ENCODE assay signal across 12 cellular contexts in genomic region chr20:43916875-43917371, GRCh38. TPM values are rescaled to one million over a fixed set of nuclear protein-coding genes. Genes with fewer than 3 reads are reported as not detected.
DNase-seq lines count a peak whose midpoint lies in the region; ATAC-seq and TF ChIP-seq lines count a peak whose summit lies in the region.
"Had no signal": no experiment of that assay in that cellular context is flagged by ENCODE, and none has a peak within 500 bp of the region (broad histone marks: within the 10 kb centered on the region; RNA-seq: fewer than 3 reads in every experiment).

No MANE protein-coding gene starts in this region.

- ATAC-seq in HG03439 (IDR thresholded peaks at IDR 0.05; ENCODE audit: unreplicated experiment), result no peak
- no peak for ATAC-seq in heart right ventricle
- ATAC-seq: sciatic nerve had no signal

- peaks cover 36% of the 10 kb centered on the region for H3K4me1 Mint-ChIP-seq in activated CD4-positive, alpha-beta memory T cell treated with anti-CD3 and anti-CD28 coated beads for 36 hours (ENCODE audit: low read depth)

- intact Hi-C loops in activated CD4-positive, alpha-beta memory T cell treated with anti-CD3 and anti-CD28 coated beads for 36 hours (cut with micrococcal nuclease), result loop anchor here (10.0 kb wide), 1 partner anchor 158 kb away; no protein-coding TSS in a partner anchor
- intact Hi-C loops in heart right ventricle (cut with DNase I), result no loop called here

- DNase-seq in AG10803 (ENCODE audit: low read depth), result no peak
- no peak for DNase-seq in activated CD4-positive, alpha-beta memory T cell treated with anti-CD3 and anti-CD28 coated beads for 36 hours
- no peak for DNase-seq in kidney epithelial cell (ENCODE audit: low read depth)
- no peak for DNase-seq in NCI-H2171 (lab: John Stamatoyannopoulos, UW)
- DNase-seq in KBM-7, result no peak
- no peak for DNase-seq in heart right ventricle
- DNase-seq: anterior cingulate cortex, MG63, substantia nigra had no signal

- in situ Hi-C loops in KBM-7 (cut with MboI; ENCODE audit: low pct_unique_long_range_greater_than_20kb, low sequenced_read_pairs), result no loop called here

- peak; percentile 24 for TF ChIP-seq POLR2A in GM19193 (IDR thresholded peaks at IDR 0.05; ENCODE audit: extremely low read depth, insufficient read depth, insufficient read length)

- CTCF ChIA-PET in activated CD4-positive, alpha-beta memory T cell treated with anti-CD3 and anti-CD28 coated beads for 36 hours (lab: Charles Lee), result no interaction called here

- H3K4me3 ChIP-seq in AG10803 (ENCODE audit: low read length) (peak overlapping the region; percentile 73), kidney epithelial cell (ENCODE audit: low read depth, low read length) (peak overlapping the region; percentile 16), heart right ventricle (peak overlapping the region in 2 of 10 donors; percentile 48 to 49)
- H3K4me3 ChIP-seq: MG63 had no signal

- no peak for TF ChIP-seq CTCF in AG10803 (conservative IDR thresholded peaks at IDR 0.05; ENCODE audit: low read length)
- TF ChIP-seq CTCF in kidney epithelial cell (IDR thresholded peaks at IDR 0.05; ENCODE audit: insufficient read depth, low read length, poor library complexity, severe bottlenecking), result no peak
- no peak for TF ChIP-seq CTCF in heart right ventricle (IDR thresholded peaks at IDR 0.05)

- H3K9me3 Mint-ChIP-seq in activated CD4-positive, alpha-beta memory T cell treated with anti-CD3 and anti-CD28 coated beads for 36 hours, result peaks cover 14% of the 10 kb centered on the region

- H3K27me3 ChIP-seq in kidney epithelial cell (ENCODE audit: control insufficient read depth, insufficient read depth, low read length), result peaks cover 32% of the 10 kb centered on the region
- H3K27me3 ChIP-seq in heart right ventricle, result peaks cover 0 to 93% (median 58%) of the 10 kb centered on the region in 7 donors

- peaks cover 13% of the 10 kb centered on the region for H3K36me3 Mint-ChIP-seq in activated CD4-positive, alpha-beta memory T cell treated with anti-CD3 and anti-CD28 coated beads for 36 hours

- 40 to 43% methylated on average over 9 of the region's 9 CpGs for WGBS in heart right ventricle, 2 donors

- H3K27ac ChIP-seq in heart right ventricle, result no peak overlapping the region

- H3K36me3 ChIP-seq in kidney epithelial cell (ENCODE audit: control insufficient read depth, insufficient read depth, low read length), result no peaks in the 10 kb centered on the region
- no peaks in the 10 kb centered on the region for H3K36me3 ChIP-seq in heart right ventricle
- H3K36me3 ChIP-seq: MG63 had no signal

- POLR2A ChIA-PET in activated CD4-positive, alpha-beta memory T cell treated with anti-CD3 and anti-CD28 coated beads for 36 hours (lab: Charles Lee), result interaction anchor here (0.9 kb wide), 1 partner anchor 26 kb away, joined by 3 read pairs; no protein-coding TSS in a partner anchor

- peaks cover 52% of the 10 kb centered on the region for H3K27me3 Mint-ChIP-seq in activated CD4-positive, alpha-beta memory T cell treated with anti-CD3 and anti-CD28 coated beads for 36 hours

- H3K9me3 ChIP-seq in heart right ventricle, result peaks cover 0 to 22% (median 12%) of the 10 kb centered on the region in 11 donors

- peaks cover 0 to 26% (median 7%) of the 10 kb centered on the region in 9 donors for H3K4me1 ChIP-seq in heart right ventricle

- no peak overlapping the region for H3K27ac Mint-ChIP-seq in activated CD4-positive, alpha-beta memory T cell treated with anti-CD3 and anti-CD28 coated beads for 36 hours

- peak overlapping the region; percentile 65 for H3K4me3 Mint-ChIP-seq in activated CD4-positive, alpha-beta memory T cell treated with anti-CD3 and anti-CD28 coated beads for 36 hours

RNA-seq across cellular contexts. Expression of gene TOX2, which starts 2.3 kb away (rescaled TPM):
- total RNA-seq in activated CD4-positive, alpha-beta memory T cell treated with anti-CD3 and anti-CD28 coated beads for 36 hours, result 1 to 10 TPM; 2.2 to 2.5 TPM
- total RNA-seq in kidney epithelial cell (5.9 and 7.3 TPM in 2 replicates), heart right ventricle (1 to 10 TPM in 4 of 10 donors, under 1 TPM in 6; 0.25 to 1.6 (median 0.79) TPM)
- 1 to 10 TPM; 1.5 to 2.0 TPM for polyA plus RNA-seq in heart right ventricle
